10 cellular contexts compared by ENCODE assay signal in the genomic region with DNA sequence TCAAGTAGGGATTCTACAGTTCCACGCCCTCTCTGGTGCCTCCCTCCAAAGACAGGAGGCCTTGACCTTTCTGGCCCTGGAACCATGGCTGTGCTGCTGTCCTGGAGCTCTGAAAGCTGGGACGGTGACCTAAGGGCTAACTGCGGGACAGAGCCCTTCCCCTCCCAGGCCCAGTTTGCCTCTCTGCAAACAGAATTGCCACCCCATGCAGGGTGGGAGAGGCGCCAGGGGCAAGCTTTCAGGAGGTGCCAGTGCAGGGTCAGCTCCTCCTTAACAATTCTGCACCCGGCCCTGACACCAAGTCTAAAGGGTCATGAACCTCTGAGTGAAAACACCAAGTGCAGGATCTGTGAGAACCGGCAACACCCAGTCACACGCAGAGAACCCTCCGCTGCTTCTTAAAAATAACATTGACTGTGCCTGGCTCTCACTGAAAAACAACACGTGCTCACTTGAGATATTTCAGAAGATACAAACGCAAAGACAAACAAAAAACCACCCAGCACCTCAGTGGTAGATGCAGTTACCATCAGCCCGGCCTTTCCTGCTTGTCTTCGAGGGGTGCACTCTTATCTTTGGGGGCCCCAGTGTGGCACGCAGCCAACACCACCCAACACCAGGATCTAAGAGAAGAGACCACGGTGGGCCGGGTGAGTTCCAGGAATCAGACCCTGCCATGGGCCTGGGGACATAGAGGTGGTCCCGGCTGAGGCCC. TPM values are rescaled to one million over a fixed set of nuclear protein-coding genes. Genes with fewer than 3 reads are reported as not detected.
DNase-seq lines count a peak whose midpoint lies in the region; ATAC-seq, FAIRE-seq and TF ChIP-seq lines count a peak whose summit lies in the region.
"Had no signal": no experiment of that assay in that cellular context is flagged by ENCODE, and none has a peak within 500 bp of the region (broad histone marks: within the 10 kb centered on the region; RNA-seq: fewer than 3 reads in every experiment).

No MANE protein-coding gene starts in this region.

- no peak for ATAC-seq in PC-3
- ATAC-seq in left lobe of liver: peak; percentile 61
- no peak for ATAC-seq in stimulated activated naive CD8-positive, alpha-beta T cell treated with anti-CD3 and anti-CD28 coated beads, Interleukin-15, Interleukin-2, amounts not matched to agents 100 U/mL and 50 U/mL, for 24 hours
- no peak for ATAC-seq in HG02870 (IDR thresholded peaks at IDR 0.05; ENCODE audit: unreplicated experiment)
- no peak for ATAC-seq in GM18867 (IDR thresholded peaks at IDR 0.05; ENCODE audit: unreplicated experiment)

- no TSS peak for BruUV-seq in PC-3 (replicated peaks; lab: Mats Ljungman, UMichigan)

- peak; percentile 64 for FAIRE-seq in bronchial epithelial cell (lab: Jason Lieb, UNC)

- no peaks in the 10 kb centered on the region for H3K36me3 Mint-ChIP-seq in T-helper 2 cell treated with Interferon-gamma antibody and Interleukin-4, amounts not matched to agents 5 μg/mL and 100 μg/mL, for 36 hours (ENCODE audit: low read depth)

- DNase-seq in PC-3: no peak
- no peak for DNase-seq in bronchial epithelial cell (ENCODE audit: low read depth)
- peak; percentile 96 for DNase-seq in left lobe of liver (ENCODE audit: low spot score)
- DNase-seq in stimulated activated naive CD8-positive, alpha-beta T cell treated with anti-CD3 and anti-CD28 coated beads, Interleukin-15, Interleukin-2, amounts not matched to agents 100 U/mL and 50 U/mL, for 24 hours: peak; percentile 3
- no peak for DNase-seq in T-helper 2 cell treated with Interferon-gamma antibody and Interleukin-4, amounts not matched to agents 5 μg/mL and 100 μg/mL, for 36 hours (ENCODE audit: low spot score)
- DNase-seq in DMS53 treated with DMSO at 0.1 percent for 48 hours (lab: John Stamatoyannopoulos, UW; ENCODE audit: unreplicated experiment): no peak
- DNase-seq: activated CD4-positive, alpha-beta T cell treated with anti-CD3 and anti-CD28 coated beads for 4 hours; NCI-H2029 had no signal

- H3K27me3 ChIP-seq in PC-3 (ENCODE audit: low read length): no peaks in the 10 kb centered on the region
- peaks cover 9% of the 10 kb centered on the region for H3K27me3 ChIP-seq in bronchial epithelial cell (ENCODE audit: control insufficient read depth, insufficient read depth, low read length)

- no peak overlapping the region for H3K27ac ChIP-seq in PC-3 (ENCODE audit: low read length)

- intact Hi-C loops in PC-3 (cut with micrococcal nuclease): loop anchor here (10.0 kb wide), 1 partner anchor 82 kb away; no protein-coding TSS in a partner anchor

- POLR2A ChIA-PET in PC-3 (lab: Charles Lee; ENCODE audit: unreplicated experiment): no interaction called here

- peaks cover 29% of the 10 kb centered on the region for H3K27me3 Mint-ChIP-seq in T-helper 2 cell treated with Interferon-gamma antibody and Interleukin-4, amounts not matched to agents 5 μg/mL and 100 μg/mL, for 36 hours (ENCODE audit: low read depth)

- peak overlapping the region; percentile 85; the same call in 1 of the 2 replicates for H3K4me2 ChIP-seq in PC-3 (ENCODE audit: low read length)

- no peaks in the 10 kb centered on the region for H3K9me2 ChIP-seq in PC-3 (replicated peaks; ENCODE audit: low read length)

- H3K9me3 ChIP-seq in PC-3 (ENCODE audit: low read length): no peaks in the 10 kb centered on the region

- H3K79me2 ChIP-seq in PC-3 (ENCODE audit: low read length): no peaks in the 10 kb centered on the region

- no peak overlapping the region for H3K9ac ChIP-seq in PC-3 (ENCODE audit: low read length)

- H3K36me3 ChIP-seq in PC-3 (ENCODE audit: low read depth, low read length) (no peaks in the 10 kb centered on the region), bronchial epithelial cell (ENCODE audit: control insufficient read depth, insufficient read depth, low read length) (no peaks in the 10 kb centered on the region)

- H3F3A ChIP-seq in PC-3 (ENCODE audit: low read length, unreplicated experiment): no peaks in the 10 kb centered on the region

- H3K4me3 Mint-ChIP-seq in T-helper 2 cell treated with Interferon-gamma antibody and Interleukin-4, amounts not matched to agents 5 μg/mL and 100 μg/mL, for 36 hours: no peak overlapping the region

- no peak overlapping the region for H3K27ac Mint-ChIP-seq in T-helper 2 cell treated with Interferon-gamma antibody and Interleukin-4, amounts not matched to agents 5 μg/mL and 100 μg/mL, for 36 hours

- peak overlapping the region; percentile 95 for H2AFZ ChIP-seq in PC-3 (ENCODE audit: low read length)

- H3K4me3 ChIP-seq in PC-3 (ENCODE audit: low read length): peak overlapping the region; percentile 72; the same call in 1 of the 2 replicates
- H3K4me3 ChIP-seq in bronchial epithelial cell (ENCODE audit: low read depth, low read length): no peak overlapping the region

- TF ChIP-seq CTCF in PC-3 (conservative IDR thresholded peaks at IDR 0.05; ENCODE audit: low read depth, low read length) (no peak), bronchial epithelial cell (IDR thresholded peaks at IDR 0.05; ENCODE audit: insufficient read depth, low read length, severe bottlenecking) (no peak)

- H4K20me1 ChIP-seq in PC-3 (ENCODE audit: low read length): no peaks in the 10 kb centered on the region

- no peaks in the 10 kb centered on the region for H3K4me1 Mint-ChIP-seq in T-helper 2 cell treated with Interferon-gamma antibody and Interleukin-4, amounts not matched to agents 5 μg/mL and 100 μg/mL, for 36 hours (ENCODE audit: low read depth)

- no peaks in the 10 kb centered on the region for H3K9me3 Mint-ChIP-seq in T-helper 2 cell treated with Interferon-gamma antibody and Interleukin-4, amounts not matched to agents 5 μg/mL and 100 μg/mL, for 36 hours

- H3K4me1 ChIP-seq in PC-3 (ENCODE audit: insufficient read depth, low read length): peaks cover 6% of the 10 kb centered on the region

- CTCF ChIA-PET in PC-3 (lab: Charles Lee): no interaction called here

RNA-seq across cellular contexts. Expression of gene SNED1, which starts 1.1 kb away (rescaled TPM):
- total RNA-seq in PC-3 (2014; rRNA removed) (0.40 and 0.66 TPM in 2 replicates), bronchial epithelial cell (0.26 and 0.38 TPM in 2 replicates), left lobe of liver (34.9 TPM)

Comparison
In these comparisons a context has a peak if more than half of its experiments do, and no peak if none do; other contexts are left out.
1. DNase-seq: peak in left lobe of liver (single experiment) and stimulated activated naive CD8-positive, alpha-beta T cell treated with anti-CD3 and anti-CD28 coated beads, Interleukin-15, Interleukin-2, amounts not matched to agents 100 U/mL and 50 U/mL, for 24 hours (single experiment); none in PC-3 (single experiment), bronchial epithelial cell (single experiment), T-helper 2 cell treated with Interferon-gamma antibody and Interleukin-4, amounts not matched to agents 5 μg/mL and 100 μg/mL, for 36 hours (single experiment) and DMS53 treated with DMSO at 0.1 percent for 48 hours (single experiment).
2. RNA of gene SNED1, which starts 1.1 kb away (total RNA-seq): 34.9 TPM in left lobe of liver (single experiment); 0.40 to 0.66 TPM in PC-3 and 0.26 to 0.38 TPM in bronchial epithelial cell; every median in the first group is over 10 times any median in the second.